In the genomic region with DNA sequence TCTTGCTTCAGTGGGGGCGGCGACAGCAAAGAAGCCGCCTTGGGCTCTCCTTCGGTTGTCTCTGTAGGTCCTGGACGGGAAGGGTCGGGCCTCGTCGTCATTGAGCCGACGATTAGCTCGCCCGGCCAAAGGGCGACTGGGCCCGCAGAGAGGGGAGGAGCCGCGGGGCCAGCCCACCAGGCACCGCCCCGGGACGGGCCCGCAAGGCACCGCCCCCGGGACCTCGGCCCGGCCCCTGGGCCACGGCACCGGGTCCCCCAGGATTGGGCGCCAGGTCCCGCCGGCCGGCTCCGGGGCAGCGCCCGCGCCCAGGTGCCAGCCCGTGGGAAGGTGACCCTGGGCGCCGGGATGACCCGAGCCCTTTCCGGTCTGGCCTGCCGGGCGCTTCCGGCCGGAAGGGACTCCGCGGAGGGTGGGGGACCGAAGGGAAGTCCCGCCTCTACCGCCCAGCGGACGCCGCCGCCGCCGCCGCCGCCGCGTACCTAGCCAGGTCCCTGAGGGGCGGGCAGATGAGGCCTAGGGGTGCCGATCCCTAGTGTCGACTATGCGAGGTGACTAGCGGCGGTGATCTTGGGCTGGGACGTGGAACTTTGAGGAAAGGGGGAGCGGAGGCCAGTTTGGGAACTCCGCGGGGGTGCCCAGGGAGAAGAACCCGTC, we compare ENCODE assay signal across 8 cellular contexts. TPM values are rescaled to one million over a fixed set of nuclear protein-coding genes. Genes with fewer than 3 reads are reported as not detected.
A peak's percentile ranks its signal among the peaks of the same experiment; 100 is the strongest.
DNase-seq lines count a peak whose midpoint lies in the region; ATAC-seq and TF ChIP-seq lines count a peak whose summit lies in the region.

A gene (minus strand): TSS at position 371 of the 657 bp plus-strand sequence. CDS start 524 bp downstream, outside the sequence.
A gene with protein sequence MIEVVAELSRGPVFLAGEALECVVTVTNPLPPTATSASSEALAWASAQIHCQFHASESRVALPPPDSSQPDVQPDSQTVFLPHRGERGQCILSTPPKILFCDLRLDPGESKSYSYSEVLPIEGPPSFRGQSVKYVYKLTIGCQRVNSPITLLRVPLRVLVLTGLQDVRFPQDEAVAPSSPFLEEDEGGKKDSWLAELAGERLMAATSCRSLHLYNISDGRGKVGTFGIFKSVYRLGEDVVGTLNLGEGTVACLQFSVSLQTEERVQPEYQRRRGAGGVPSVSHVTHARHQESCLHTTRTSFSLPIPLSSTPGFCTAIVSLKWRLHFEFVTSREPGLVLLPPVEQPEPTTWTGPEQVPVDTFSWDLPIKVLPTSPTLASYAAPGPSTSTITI (plus strand): TSS at position 430 of the 657 bp plus-strand sequence. CDS start 469 bp downstream, outside the sequence.

- H3K4me1 ChIP-seq in colonic mucosa: peaks cover 12% of the 10 kb centered on the region

- CTCF ChIA-PET in AG04450 (lab: Charles Lee): interaction anchor here (0.6 to 5.4 kb wide), 3 partner anchors 14 to 145 kb away, joined by 3 to 46 read pairs (median 6); no protein-coding TSS in a partner anchor

- H3K27me3 ChIP-seq in AG04450 (ENCODE audit: control insufficient read depth, insufficient read depth, low read length): no peaks in the 10 kb centered on the region
- no peaks in the 10 kb centered on the region for H3K27me3 ChIP-seq in colonic mucosa

- no peak for DNase-seq in AG04450 (ENCODE audit: low read depth, low spot score)
- DNase-seq in NCI-H226: peak; percentile 48
- peak; percentile 40 for DNase-seq in activated CD4-positive, alpha-beta T cell treated with anti-CD3 and anti-CD28 coated beads for 1 hour
- DNase-seq in colonic mucosa: peak; percentile 90
- peak; percentile 88 for DNase-seq in kidney tubule cell (ENCODE audit: low spot score)
- DNase-seq in stimulated activated CD4-positive, alpha-beta T cell treated with anti-CD3 and anti-CD28 coated beads, Interleukin-15, amount 100 ng/mL, for 1 hour (ENCODE audit: low read depth in 1 of 2, low spot score in 1 of 2): peak; percentile 38 to 53

- H3K27ac ChIP-seq in AG04450 (ENCODE audit: low read depth, low read length) (peak within 1 kb of the TSS; percentile 31), colonic mucosa (peak within 1 kb of the TSS; percentile 90)

- POLR2A ChIA-PET in AG04450 (lab: Yijun Ruan, JAX): interaction anchor here (0.5 to 1.7 kb wide), 8 partner anchors 10 to 91 kb away, joined by 3 to 14 read pairs (median 4); a partner anchor contains a TSS

- H3K4me3 ChIP-seq in AG04450 (ENCODE audit: low read depth, low read length) (peak within 1 kb of the TSS; percentile 90), colonic mucosa (peak within 1 kb of the TSS; percentile 67)

- peaks cover 3% of the 10 kb centered on the region; the same call in 1 of the 2 replicates for H3K9me3 ChIP-seq in AG04450 (ENCODE audit: control insufficient read depth, insufficient read depth, low read length)
- H3K9me3 ChIP-seq in colonic mucosa: no peaks in the 10 kb centered on the region

- no peaks in the 10 kb centered on the region for H3K36me3 ChIP-seq in colonic mucosa

- peak; percentile 72 for ATAC-seq in GM18867 (IDR thresholded peaks at IDR 0.05; ENCODE audit: unreplicated experiment)
- peak; percentile 72 for ATAC-seq in HG03095 (IDR thresholded peaks at IDR 0.05; ENCODE audit: unreplicated experiment)

- TF ChIP-seq CTCF in AG04450 (IDR thresholded peaks at IDR 0.05; ENCODE audit: low read depth, low read length) (no peak), colonic mucosa (IDR thresholded peaks at IDR 0.05) (no peak)

- intact Hi-C loops in colonic mucosa (cut with DNase I): no loop called here

- H3K9ac ChIP-seq in colonic mucosa (ENCODE audit: low read depth in 2 of 2, low read length in 2 of 2): peak within 1 kb of the TSS; percentile 97 to 99

RNA-seq across cellular contexts. Expression of the first gene that starts in this region (rescaled TPM):
- 32.9 and 34.7 TPM in 2 replicates for polyA plus RNA-seq in AG04450 (2011; rRNA removed)
- polyA minus RNA-seq in AG04450 (2011; rRNA and poly(A)+ RNA removed): 37.4 and 47.3 TPM in 2 replicates
- 100 to 1,000 TPM; 127 to 157 TPM for total RNA-seq in colonic mucosa

RNA-seq across cellular contexts. Expression of the second gene that starts in this region (rescaled TPM):
- polyA plus RNA-seq in AG04450 (2011; rRNA removed): 20.2 and 20.7 TPM in 2 replicates
- polyA minus RNA-seq in AG04450 (2011; rRNA and poly(A)+ RNA removed): 26.2 and 29.1 TPM in 2 replicates
- 10 to 100 TPM; 52.0 to 53.9 TPM for total RNA-seq in colonic mucosa
